In the genomic region with DNA sequence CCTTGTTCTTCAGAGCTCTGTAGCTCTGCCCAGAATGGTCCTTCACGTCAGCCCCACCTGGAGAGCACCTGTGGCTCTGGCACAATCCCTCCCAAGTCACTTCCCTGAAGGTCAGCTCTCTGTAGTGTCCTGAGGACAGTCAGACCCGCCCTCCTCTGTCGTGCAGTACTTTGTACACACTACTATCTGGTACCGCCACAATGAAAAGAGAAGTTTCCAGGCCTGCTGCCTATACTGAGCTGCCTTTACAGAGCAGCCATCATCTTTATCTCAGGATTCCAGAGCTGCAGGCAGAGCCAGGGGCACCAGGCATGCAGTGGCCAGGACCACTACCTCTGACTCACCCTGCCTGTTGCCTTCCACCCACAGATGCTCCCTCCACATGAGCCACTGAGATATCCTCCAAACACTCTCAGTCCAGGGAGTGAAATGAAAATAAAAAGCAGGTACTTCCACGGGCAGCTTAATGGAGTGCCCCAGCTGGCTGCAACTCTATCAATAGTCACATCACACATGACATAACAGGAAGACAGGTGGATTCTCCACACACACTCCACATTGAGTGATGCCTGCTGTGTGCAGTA, we compare ENCODE assay signal across 8 cellular contexts. TPM values are rescaled to one million over a fixed set of nuclear protein-coding genes. Genes with fewer than 3 reads are reported as not detected.
DNase-seq lines count a peak whose midpoint lies in the region; ATAC-seq and TF ChIP-seq lines count a peak whose summit lies in the region.

No MANE protein-coding gene starts in this region.

- DNase-seq in EH (ENCODE audit: low read depth) (peak; percentile 71), OCI-LY7 (ENCODE audit: low spot score) (peak; percentile 18), omental fat pad (ENCODE audit: low spot score) (no peak), amygdala (lab: John Stamatoyannopoulos, UW) (no peak), activated T-cell treated with anti-CD3 and anti-CD28 coated beads for 4 hours (no peak)
- no peak for DNase-seq in activated CD4-positive, alpha-beta memory T cell treated with anti-CD3 and anti-CD28 coated beads, Interleukin-2, amount 10 ng/mL, durations not matched to agents 7 days and 5 days

- H3K27me3 Mint-ChIP-seq in activated CD4-positive, alpha-beta memory T cell treated with anti-CD3 and anti-CD28 coated beads, Interleukin-2, amount 10 ng/mL, durations not matched to agents 7 days and 5 days = no peaks in the 10 kb centered on the region

- no peak overlapping the region for H3K27ac Mint-ChIP-seq in activated CD4-positive, alpha-beta memory T cell treated with anti-CD3 and anti-CD28 coated beads, Interleukin-2, amount 10 ng/mL, durations not matched to agents 7 days and 5 days

- POLR2A ChIA-PET in OCI-LY7 (lab: Charles Lee) = no interaction called here
- POLR2A ChIA-PET in activated CD4-positive, alpha-beta memory T cell treated with anti-CD3 and anti-CD28 coated beads, Interleukin-2, amount 10 ng/mL, durations not matched to agents 7 days and 5 days (lab: Charles Lee) = interaction anchor here (0.7 kb wide), 1 partner anchor 29 kb away, joined by 3 read pairs; no protein-coding TSS in a partner anchor

- H3K9me3 Mint-ChIP-seq in activated CD4-positive, alpha-beta memory T cell treated with anti-CD3 and anti-CD28 coated beads, Interleukin-2, amount 10 ng/mL, durations not matched to agents 7 days and 5 days = no peaks in the 10 kb centered on the region

- H4K20me1 ChIP-seq in OCI-LY7 (ENCODE audit: insufficient read depth, low read length) = peaks cover 9% of the 10 kb centered on the region; the same call in 1 of the 2 replicates

- peaks cover 30% of the 10 kb centered on the region for H3K4me1 Mint-ChIP-seq in activated CD4-positive, alpha-beta memory T cell treated with anti-CD3 and anti-CD28 coated beads, Interleukin-2, amount 10 ng/mL, durations not matched to agents 7 days and 5 days

- no peaks in the 10 kb centered on the region for H3K9me2 ChIP-seq in OCI-LY7 (ENCODE audit: insufficient read depth, low read length)

- ATAC-seq in esophagus mucosa (peak; percentile 24), omental fat pad (ENCODE audit: low FRiP score) (peak; percentile 63), GM18861 (IDR thresholded peaks at IDR 0.05; ENCODE audit: unreplicated experiment) (no peak)

- no TSS peak for BruUV-seq in OCI-LY7 (replicated peaks; lab: Mats Ljungman, UMichigan)

- no peak for TF ChIP-seq CTCF in OCI-LY7 (conservative IDR thresholded peaks at IDR 0.05; ENCODE audit: low read length)
- no peak for TF ChIP-seq CTCF in omental fat pad (IDR thresholded peaks at IDR 0.05)

- CTCF ChIA-PET in OCI-LY7 (lab: Charles Lee; ENCODE audit: unreplicated experiment) = no interaction called here
- CTCF ChIA-PET in activated CD4-positive, alpha-beta memory T cell treated with anti-CD3 and anti-CD28 coated beads, Interleukin-2, amount 10 ng/mL, durations not matched to agents 7 days and 5 days (lab: Charles Lee) = interaction anchor here (0.8 kb wide), 1 partner anchor 19 kb away, joined by 5 read pairs; no protein-coding TSS in a partner anchor

- peaks cover 55% of the 10 kb centered on the region for H3K79me2 ChIP-seq in OCI-LY7 (ENCODE audit: insufficient read depth, low read depth, low read length)

- H3K9me3 ChIP-seq in OCI-LY7 (ENCODE audit: low read length) = no peaks in the 10 kb centered on the region

- H3K27ac ChIP-seq in OCI-LY7 (ENCODE audit: low read depth, low read length, poor library complexity, severe bottlenecking) = no peak overlapping the region

- H3K4me3 ChIP-seq in OCI-LY7 (ENCODE audit: low read depth, low read length, poor library complexity, severe bottlenecking) = no peak overlapping the region

- H3K4me3 Mint-ChIP-seq in activated CD4-positive, alpha-beta memory T cell treated with anti-CD3 and anti-CD28 coated beads, Interleukin-2, amount 10 ng/mL, durations not matched to agents 7 days and 5 days = no peak overlapping the region

- intact Hi-C loops in OCI-LY7 (cut with micrococcal nuclease; ENCODE audit: unreplicated experiment) = no loop called here

- H3K4me1 ChIP-seq in OCI-LY7 (ENCODE audit: insufficient read depth, low read length, poor library complexity, severe bottlenecking) = peaks cover 10% of the 10 kb centered on the region

- no peaks in the 10 kb centered on the region for H3K36me3 ChIP-seq in OCI-LY7 (ENCODE audit: insufficient read depth, low read length)

- no peak overlapping the region for H2AFZ ChIP-seq in OCI-LY7 (ENCODE audit: low read length)

- H3K36me3 Mint-ChIP-seq in activated CD4-positive, alpha-beta memory T cell treated with anti-CD3 and anti-CD28 coated beads, Interleukin-2, amount 10 ng/mL, durations not matched to agents 7 days and 5 days (ENCODE audit: low read depth) = no peaks in the 10 kb centered on the region

- no peak overlapping the region for H3K4me2 ChIP-seq in OCI-LY7 (ENCODE audit: low read length)

RNA-seq across cellular contexts. Expression of a gene that starts 7.3 kb away (rescaled TPM):
- total RNA-seq in OCI-LY7 (2014; rRNA removed; shearing (Covaris generic)) = 25.4 and 29.6 TPM in 2 replicates
- total RNA-seq in OCI-LY7 (2022) = 38.5 and 41.7 TPM in 2 replicates
- 29.7 TPM for total RNA-seq in esophagus mucosa
- 100 to 1,000 TPM in 1 of 4 donors, 10 to 100 TPM in 3; 39.0 to 111 (median 51.3) TPM for total RNA-seq in omental fat pad
- total RNA-seq in activated CD4-positive, alpha-beta memory T cell treated with anti-CD3 and anti-CD28 coated beads, Interleukin-2, amount 10 ng/mL, durations not matched to agents 7 days and 5 days = 10 to 100 TPM; 33.5 to 35.1 TPM

Comparison
In these comparisons a context has a peak if more than half of its experiments do, and no peak if none do; other contexts are left out.
1. DNase-seq: peak in EH (single experiment) and OCI-LY7 (single experiment); none in omental fat pad (single experiment), amygdala (0 of 56), activated CD4-positive, alpha-beta memory T cell treated with anti-CD3 and anti-CD28 coated beads, Interleukin-2, amount 10 ng/mL, durations not matched to agents 7 days and 5 days (single experiment) and activated T-cell treated with anti-CD3 and anti-CD28 coated beads for 4 hours (single experiment).